1 cellular context compared by ENCODE assay signal in the genomic region with DNA sequence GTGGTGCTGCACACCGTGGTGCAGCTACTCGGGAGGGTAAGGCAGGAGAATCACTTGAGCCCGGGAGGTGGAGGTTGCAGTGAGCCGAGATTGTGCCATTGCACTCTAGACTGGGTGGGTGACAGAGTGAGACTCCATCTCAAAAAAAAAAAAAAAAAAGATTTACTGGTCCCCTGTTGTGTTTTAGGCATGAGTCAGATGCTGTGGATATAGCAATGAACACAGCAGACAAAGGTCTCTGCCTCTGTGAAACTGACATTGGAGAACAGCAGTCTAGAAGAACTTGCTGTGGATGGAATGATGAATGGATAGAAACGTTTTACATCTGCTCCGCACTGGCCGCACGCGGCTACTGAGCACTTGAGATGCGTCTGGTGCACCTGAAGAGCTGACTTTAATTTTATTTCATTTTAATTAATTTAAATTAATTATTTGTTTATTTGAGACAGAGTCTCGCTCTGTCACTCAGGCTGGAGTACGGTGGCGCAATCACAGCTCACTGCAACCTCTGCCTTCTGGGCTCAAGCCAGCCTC.
TF ChIP-seq lines count a peak whose summit lies in the region.

No MANE protein-coding gene starts in this region.

TF ChIP-seq in H1, 55 proteins besides CTCF, POLR2A, EP300 and RAD21:
- no peak for TF ChIP-seq SP2 (IDR thresholded peaks at IDR 0.05; ENCODE audit: low read length)
